1 cellular context compared by ENCODE assay signal in the genomic region with DNA sequence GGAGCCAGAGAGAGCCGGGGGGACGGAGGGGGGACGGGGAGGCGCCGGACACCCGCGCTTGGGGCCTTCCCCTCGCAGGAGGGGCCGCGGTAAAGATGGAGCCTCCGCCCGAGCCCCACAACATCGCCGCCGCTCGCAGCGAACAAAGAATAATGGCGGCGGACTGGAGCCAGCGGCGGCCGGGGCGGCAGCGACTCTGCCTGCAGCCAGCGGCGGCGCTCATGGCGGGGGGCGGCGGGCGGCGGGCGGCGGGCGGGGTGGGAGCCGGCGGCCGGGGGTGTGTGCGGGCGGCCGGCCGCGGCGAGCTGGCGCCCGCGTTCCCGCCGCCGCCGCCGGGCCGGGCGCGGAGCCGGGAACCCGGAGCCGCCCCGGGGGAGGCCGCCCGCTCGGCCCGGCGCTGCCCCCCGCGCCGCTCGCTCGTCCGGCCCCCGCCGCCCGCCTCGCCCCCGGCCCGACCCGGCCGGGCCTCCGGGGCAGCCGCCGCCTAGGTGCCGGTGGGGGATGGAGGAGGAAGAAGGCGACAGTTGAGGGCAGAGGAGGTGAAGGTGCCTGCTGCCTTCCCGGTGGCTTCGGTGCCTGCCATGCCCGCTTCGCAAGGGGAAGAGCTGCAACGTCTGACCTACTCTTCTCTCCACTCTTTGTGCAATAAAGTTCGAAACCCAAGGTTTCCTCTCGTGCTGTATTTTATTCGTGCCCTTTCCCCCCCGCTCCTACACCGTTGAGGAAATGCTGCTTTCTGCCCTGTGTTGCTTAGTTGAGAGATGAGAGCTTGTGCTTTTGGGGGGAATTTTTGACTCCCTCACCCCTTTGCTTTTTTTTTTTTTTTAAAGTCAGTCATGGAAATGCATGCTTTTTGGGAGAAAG.
TF ChIP-seq lines count a peak whose summit lies in the region.

No MANE protein-coding gene starts in this region.

TF ChIP-seq in HepG2, 621 proteins besides CTCF, POLR2A, EP300 and RAD21 (continued from another document and continues in another):
- TF ChIP-seq, protein P1, sequence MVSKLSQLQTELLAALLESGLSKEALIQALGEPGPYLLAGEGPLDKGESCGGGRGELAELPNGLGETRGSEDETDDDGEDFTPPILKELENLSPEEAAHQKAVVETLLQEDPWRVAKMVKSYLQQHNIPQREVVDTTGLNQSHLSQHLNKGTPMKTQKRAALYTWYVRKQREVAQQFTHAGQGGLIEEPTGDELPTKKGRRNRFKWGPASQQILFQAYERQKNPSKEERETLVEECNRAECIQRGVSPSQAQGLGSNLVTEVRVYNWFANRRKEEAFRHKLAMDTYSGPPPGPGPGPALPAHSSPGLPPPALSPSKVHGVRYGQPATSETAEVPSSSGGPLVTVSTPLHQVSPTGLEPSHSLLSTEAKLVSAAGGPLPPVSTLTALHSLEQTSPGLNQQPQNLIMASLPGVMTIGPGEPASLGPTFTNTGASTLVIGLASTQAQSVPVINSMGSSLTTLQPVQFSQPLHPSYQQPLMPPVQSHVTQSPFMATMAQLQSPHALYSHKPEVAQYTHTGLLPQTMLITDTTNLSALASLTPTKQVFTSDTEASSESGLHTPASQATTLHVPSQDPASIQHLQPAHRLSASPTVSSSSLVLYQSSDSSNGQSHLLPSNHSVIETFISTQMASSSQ (IDR thresholded peaks at IDR 0.05; ENCODE audit: low read depth), result no peak
- TF ChIP-seq, protein P1 (CRISPR knock-in tag; IDR thresholded peaks at IDR 0.05; ENCODE audit: borderline replicate concordance), result no peak
- TF ChIP-seq, protein P2, sequence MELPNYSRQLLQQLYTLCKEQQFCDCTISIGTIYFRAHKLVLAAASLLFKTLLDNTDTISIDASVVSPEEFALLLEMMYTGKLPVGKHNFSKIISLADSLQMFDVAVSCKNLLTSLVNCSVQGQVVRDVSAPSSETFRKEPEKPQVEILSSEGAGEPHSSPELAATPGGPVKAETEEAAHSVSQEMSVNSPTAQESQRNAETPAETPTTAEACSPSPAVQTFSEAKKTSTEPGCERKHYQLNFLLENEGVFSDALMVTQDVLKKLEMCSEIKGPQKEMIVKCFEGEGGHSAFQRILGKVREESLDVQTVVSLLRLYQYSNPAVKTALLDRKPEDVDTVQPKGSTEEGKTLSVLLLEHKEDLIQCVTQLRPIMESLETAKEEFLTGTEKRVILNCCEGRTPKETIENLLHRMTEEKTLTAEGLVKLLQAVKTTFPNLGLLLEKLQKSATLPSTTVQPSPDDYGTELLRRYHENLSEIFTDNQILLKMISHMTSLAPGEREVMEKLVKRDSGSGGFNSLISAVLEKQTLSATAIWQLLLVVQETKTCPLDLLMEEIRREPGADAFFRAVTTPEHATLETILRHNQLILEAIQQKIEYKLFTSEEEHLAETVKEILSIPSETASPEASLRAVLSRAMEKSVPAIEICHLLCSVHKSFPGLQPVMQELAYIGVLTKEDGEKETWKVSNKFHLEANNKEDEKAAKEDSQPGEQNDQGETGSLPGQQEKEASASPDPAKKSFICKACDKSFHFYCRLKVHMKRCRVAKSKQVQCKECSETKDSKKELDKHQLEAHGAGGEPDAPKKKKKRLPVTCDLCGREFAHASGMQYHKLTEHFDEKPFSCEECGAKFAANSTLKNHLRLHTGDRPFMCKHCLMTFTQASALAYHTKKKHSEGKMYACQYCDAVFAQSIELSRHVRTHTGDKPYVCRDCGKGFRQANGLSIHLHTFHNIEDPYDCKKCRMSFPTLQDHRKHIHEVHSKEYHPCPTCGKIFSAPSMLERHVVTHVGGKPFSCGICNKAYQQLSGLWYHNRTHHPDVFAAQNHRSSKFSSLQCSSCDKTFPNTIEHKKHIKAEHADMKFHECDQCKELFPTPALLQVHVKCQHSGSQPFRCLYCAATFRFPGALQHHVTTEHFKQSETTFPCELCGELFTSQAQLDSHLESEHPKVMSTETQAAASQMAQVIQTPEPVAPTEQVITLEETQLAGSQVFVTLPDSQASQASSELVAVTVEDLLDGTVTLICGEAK (IDR thresholded peaks at IDR 0.05), result no peak; the same call in 1 of the 2 replicates
- TF ChIP-seq, protein P2 (CRISPR knock-in tag; IDR thresholded peaks at IDR 0.05), result peak; percentile 93
- TF ChIP-seq ARNTL (CRISPR knock-in tag; IDR thresholded peaks at IDR 0.05), result 0 out of 2 replicates have a peak, but pooled peaks have one; percentile 4
- no peak for TF ChIP-seq POLR2AphosphoS5 (IDR thresholded peaks at IDR 0.05; ENCODE audit: low read depth, low read length)
- TF ChIP-seq ZNF263 (CRISPR knock-in tag; IDR thresholded peaks at IDR 0.05), result 0 out of 2 replicates have a peak, but pooled peaks have one; percentile 13
- TF ChIP-seq ZFY (CRISPR knock-in tag; IDR thresholded peaks at IDR 0.05), result no peak
- TF ChIP-seq ZBTB1 (CRISPR knock-in tag; IDR thresholded peaks at IDR 0.05; ENCODE audit: borderline replicate concordance), result no peak
- no peak for TF ChIP-seq SKI (IDR thresholded peaks at IDR 0.05; ENCODE audit: partially characterized antibody)
- TF ChIP-seq ZNF205 (CRISPR knock-in tag; IDR thresholded peaks at IDR 0.05), result 0 out of 2 replicates have a peak, but pooled peaks have one; percentile 6
- no peak for TF ChIP-seq ZFP82 (CRISPR knock-in tag; IDR thresholded peaks at IDR 0.05; ENCODE audit: borderline replicate concordance)
- TF ChIP-seq ZNF124 (CRISPR knock-in tag; IDR thresholded peaks at IDR 0.05), result no peak
- no peak for TF ChIP-seq ZBTB20 (CRISPR knock-in tag; IDR thresholded peaks at IDR 0.05; ENCODE audit: borderline replicate concordance, low read depth)
- TF ChIP-seq, protein P3, sequence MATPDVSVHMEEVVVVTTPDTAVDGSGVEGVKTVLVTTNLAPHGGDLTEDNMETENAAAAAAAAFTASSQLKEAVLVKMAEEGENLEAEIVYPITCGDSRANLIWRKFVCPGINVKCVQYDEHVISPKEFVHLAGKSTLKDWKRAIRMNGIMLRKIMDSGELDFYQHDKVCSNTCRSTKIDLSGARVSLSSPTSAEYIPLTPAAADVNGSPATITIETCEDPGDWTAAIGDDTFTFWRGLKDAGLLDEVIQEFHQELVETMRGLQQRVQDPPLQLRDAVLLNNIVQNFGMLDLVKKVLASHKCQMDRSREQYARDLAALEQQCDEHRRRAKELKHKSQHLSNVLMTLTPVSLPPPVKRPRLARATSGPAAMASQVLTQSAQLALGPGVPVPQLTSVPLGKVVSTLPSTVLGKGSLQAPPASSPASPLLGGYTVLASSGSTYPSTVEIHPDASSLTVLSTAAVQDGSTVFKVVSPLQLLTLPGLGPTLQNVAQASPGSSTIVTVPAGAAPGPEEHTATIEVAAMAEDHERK (CRISPR knock-in tag; IDR thresholded peaks at IDR 0.05; ENCODE audit: low read depth), result no peak
- TF ChIP-seq SNAI1 (CRISPR knock-in tag; IDR thresholded peaks at IDR 0.05; ENCODE audit: borderline replicate concordance), result peak; percentile 52; the same call in 1 of the 2 replicates
- TF ChIP-seq, protein P4, sequence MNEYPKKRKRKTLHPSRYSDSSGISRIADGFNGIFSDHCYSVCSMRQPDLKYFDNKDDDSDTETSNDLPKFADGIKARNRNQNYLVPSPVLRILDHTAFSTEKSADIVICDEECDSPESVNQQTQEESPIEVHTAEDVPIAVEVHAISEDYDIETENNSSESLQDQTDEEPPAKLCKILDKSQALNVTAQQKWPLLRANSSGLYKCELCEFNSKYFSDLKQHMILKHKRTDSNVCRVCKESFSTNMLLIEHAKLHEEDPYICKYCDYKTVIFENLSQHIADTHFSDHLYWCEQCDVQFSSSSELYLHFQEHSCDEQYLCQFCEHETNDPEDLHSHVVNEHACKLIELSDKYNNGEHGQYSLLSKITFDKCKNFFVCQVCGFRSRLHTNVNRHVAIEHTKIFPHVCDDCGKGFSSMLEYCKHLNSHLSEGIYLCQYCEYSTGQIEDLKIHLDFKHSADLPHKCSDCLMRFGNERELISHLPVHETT (CRISPR knock-in tag; conservative IDR thresholded peaks at IDR 0.05), result no peak
- no peak for TF ChIP-seq FOXM1 (CRISPR knock-in tag; IDR thresholded peaks at IDR 0.05)
- TF ChIP-seq SRY (CRISPR knock-in tag; IDR thresholded peaks at IDR 0.05), result no peak
- TF ChIP-seq RNF2 (conservative IDR thresholded peaks at IDR 0.05; ENCODE audit: low read depth), result no peak
- no peak for TF ChIP-seq NFYC (CRISPR knock-in tag; IDR thresholded peaks at IDR 0.05)
- TF ChIP-seq, protein P5, sequence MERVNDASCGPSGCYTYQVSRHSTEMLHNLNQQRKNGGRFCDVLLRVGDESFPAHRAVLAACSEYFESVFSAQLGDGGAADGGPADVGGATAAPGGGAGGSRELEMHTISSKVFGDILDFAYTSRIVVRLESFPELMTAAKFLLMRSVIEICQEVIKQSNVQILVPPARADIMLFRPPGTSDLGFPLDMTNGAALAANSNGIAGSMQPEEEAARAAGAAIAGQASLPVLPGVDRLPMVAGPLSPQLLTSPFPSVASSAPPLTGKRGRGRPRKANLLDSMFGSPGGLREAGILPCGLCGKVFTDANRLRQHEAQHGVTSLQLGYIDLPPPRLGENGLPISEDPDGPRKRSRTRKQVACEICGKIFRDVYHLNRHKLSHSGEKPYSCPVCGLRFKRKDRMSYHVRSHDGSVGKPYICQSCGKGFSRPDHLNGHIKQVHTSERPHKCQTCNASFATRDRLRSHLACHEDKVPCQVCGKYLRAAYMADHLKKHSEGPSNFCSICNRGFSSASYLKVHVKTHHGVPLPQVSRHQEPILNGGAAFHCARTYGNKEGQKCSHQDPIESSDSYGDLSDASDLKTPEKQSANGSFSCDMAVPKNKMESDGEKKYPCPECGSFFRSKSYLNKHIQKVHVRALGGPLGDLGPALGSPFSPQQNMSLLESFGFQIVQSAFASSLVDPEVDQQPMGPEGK (CRISPR knock-in tag; IDR thresholded peaks at IDR 0.05), result peak; percentile 60
- peak; percentile 55; the same call in 1 of the 2 replicates for TF ChIP-seq SP140L (CRISPR knock-in tag; IDR thresholded peaks at IDR 0.05; ENCODE audit: borderline replicate concordance)
- TF ChIP-seq KAT7 (CRISPR knock-in tag; IDR thresholded peaks at IDR 0.05; ENCODE audit: borderline replicate concordance), result no peak
- TF ChIP-seq TGIF2 (CRISPR knock-in tag; IDR thresholded peaks at IDR 0.05), result no peak
- TF ChIP-seq ZBTB21 (CRISPR knock-in tag; IDR thresholded peaks at IDR 0.05), result no peak
- TF ChIP-seq, protein P6, sequence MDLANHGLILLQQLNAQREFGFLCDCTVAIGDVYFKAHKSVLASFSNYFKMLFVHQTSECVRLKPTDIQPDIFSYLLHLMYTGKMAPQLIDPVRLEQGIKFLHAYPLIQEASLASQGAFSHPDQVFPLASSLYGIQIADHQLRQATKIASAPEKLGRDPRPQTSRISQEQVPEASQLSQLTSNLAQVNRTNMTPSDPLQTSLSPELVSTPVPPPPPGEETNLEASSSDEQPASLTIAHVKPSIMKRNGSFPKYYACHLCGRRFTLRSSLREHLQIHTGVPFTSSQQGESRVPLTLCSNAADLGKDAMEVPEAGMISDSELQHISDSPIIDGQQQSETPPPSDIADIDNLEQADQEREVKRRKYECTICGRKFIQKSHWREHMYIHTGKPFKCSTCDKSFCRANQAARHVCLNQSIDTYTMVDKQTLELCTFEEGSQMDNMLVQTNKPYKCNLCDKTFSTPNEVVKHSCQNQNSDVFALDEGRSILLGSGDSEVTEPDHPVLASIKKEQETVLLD (CRISPR knock-in tag; IDR thresholded peaks at IDR 0.05; ENCODE audit: low read depth), result 0 out of 2 replicates have a peak, but pooled peaks have one; percentile 43
- peak; percentile 3; the same call in 1 of the 2 replicates for TF ChIP-seq CBX5 (CRISPR knock-in tag; IDR thresholded peaks at IDR 0.05; ENCODE audit: borderline replicate concordance)
- TF ChIP-seq ISL2 (CRISPR knock-in tag; IDR thresholded peaks at IDR 0.05), result peak; percentile 10; the same call in 1 of the 2 replicates
- TF ChIP-seq ZFP36 (IDR thresholded peaks at IDR 0.05; ENCODE audit: borderline replicate concordance, low read depth, low read length, partially characterized antibody), result no peak
- TF ChIP-seq, protein P7, sequence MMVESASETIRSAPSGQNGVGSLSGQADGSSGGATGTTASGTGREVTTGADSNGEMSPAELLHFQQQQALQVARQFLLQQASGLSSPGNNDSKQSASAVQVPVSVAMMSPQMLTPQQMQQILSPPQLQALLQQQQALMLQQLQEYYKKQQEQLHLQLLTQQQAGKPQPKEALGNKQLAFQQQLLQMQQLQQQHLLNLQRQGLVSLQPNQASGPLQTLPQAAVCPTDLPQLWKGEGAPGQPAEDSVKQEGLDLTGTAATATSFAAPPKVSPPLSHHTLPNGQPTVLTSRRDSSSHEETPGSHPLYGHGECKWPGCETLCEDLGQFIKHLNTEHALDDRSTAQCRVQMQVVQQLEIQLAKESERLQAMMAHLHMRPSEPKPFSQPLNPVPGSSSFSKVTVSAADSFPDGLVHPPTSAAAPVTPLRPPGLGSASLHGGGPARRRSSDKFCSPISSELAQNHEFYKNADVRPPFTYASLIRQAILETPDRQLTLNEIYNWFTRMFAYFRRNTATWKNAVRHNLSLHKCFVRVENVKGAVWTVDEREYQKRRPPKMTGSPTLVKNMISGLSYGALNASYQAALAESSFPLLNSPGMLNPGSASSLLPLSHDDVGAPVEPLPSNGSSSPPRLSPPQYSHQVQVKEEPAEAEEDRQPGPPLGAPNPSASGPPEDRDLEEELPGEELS (CRISPR knock-in tag; IDR thresholded peaks at IDR 0.05), result no peak
